Comparison of ENCODE assay signal across 9 cellular contexts in genomic region chr3:36911990-36912804, GRCh38. TPM values are rescaled to one million over a fixed set of nuclear protein-coding genes. Genes with fewer than 3 reads are reported as not detected.
DNase-seq lines count a peak whose midpoint lies in the region; ATAC-seq and TF ChIP-seq lines count a peak whose summit lies in the region.
"Had no signal": no experiment of that assay in that cellular context is flagged by ENCODE, and none has a peak within 500 bp of the region (broad histone marks: within the 10 kb centered on the region; RNA-seq: fewer than 3 reads in every experiment).

No MANE protein-coding gene starts in this region.

- no peaks in the 10 kb centered on the region for H4K20me1 ChIP-seq in KMS-11 (ENCODE audit: insufficient read depth)
- no peaks in the 10 kb centered on the region for H4K20me1 ChIP-seq in neural progenitor cell (ENCODE audit: low read depth)

- H3K4me2 ChIP-seq in KMS-11 (peak overlapping the region; percentile 63), neural progenitor cell (no peak overlapping the region)

- peak; percentile 91 for ATAC-seq in GM21737 (IDR thresholded peaks at IDR 0.05; ENCODE audit: unreplicated experiment)
- peak; percentile 91 to 92 for ATAC-seq in activated T-cell treated with anti-CD3 and anti-CD28 coated beads, Interleukin-2, amount 50 U/mL, for 4 hours

- intact Hi-C loops in posterior cingulate gyrus (cut with DNase I), result no loop called here

- H2AFZ ChIP-seq in KMS-11 (ENCODE audit: low read depth), result no peak overlapping the region
- no peak overlapping the region for H2AFZ ChIP-seq in neural progenitor cell (replicated peaks)

- no peaks in the 10 kb centered on the region for H3K9me3 Mint-ChIP-seq in activated T-cell treated with anti-CD3 and anti-CD28 coated beads, Interleukin-2, amount 50 U/mL, for 4 hours
- H3K9me3 Mint-ChIP-seq in neural progenitor cell, result no peaks in the 10 kb centered on the region

- peak overlapping the region; percentile 42 for H3K4me3 Mint-ChIP-seq in activated T-cell treated with anti-CD3 and anti-CD28 coated beads, Interleukin-2, amount 50 U/mL, for 4 hours
- no peak overlapping the region for H3K4me3 Mint-ChIP-seq in neural progenitor cell

- no peaks in the 10 kb centered on the region for H3K9me3 ChIP-seq in neural progenitor cell (ENCODE audit: low read depth)

- peaks cover 43% of the 10 kb centered on the region for H3K4me1 Mint-ChIP-seq in activated T-cell treated with anti-CD3 and anti-CD28 coated beads, Interleukin-2, amount 50 U/mL, for 4 hours (ENCODE audit: low read depth)
- no peaks in the 10 kb centered on the region for H3K4me1 Mint-ChIP-seq in neural progenitor cell

- no peak overlapping the region for H3K27ac Mint-ChIP-seq in neural progenitor cell

- no peaks in the 10 kb centered on the region for H3K79me2 ChIP-seq in KMS-11 (ENCODE audit: insufficient read depth, low read depth)
- H3K79me2 ChIP-seq in neural progenitor cell (ENCODE audit: low read depth), result no peaks in the 10 kb centered on the region

- no peaks in the 10 kb centered on the region for H3K36me3 Mint-ChIP-seq in activated T-cell treated with anti-CD3 and anti-CD28 coated beads, Interleukin-2, amount 50 U/mL, for 4 hours (ENCODE audit: insufficient read depth)
- no peaks in the 10 kb centered on the region for H3K36me3 Mint-ChIP-seq in neural progenitor cell

- H3K36me3 ChIP-seq in KMS-11 (ENCODE audit: insufficient read depth) (no peaks in the 10 kb centered on the region), neural progenitor cell (no peaks in the 10 kb centered on the region)
- H3K36me3 ChIP-seq: cardiac muscle cell had no signal

- H3K4me3 ChIP-seq in KMS-11 (IDR thresholded peaks at IDR 0.05; ENCODE audit: insufficient read depth, low read depth, low read length) (no peak overlapping the region), neural progenitor cell (no peak overlapping the region)
- H3K4me3 ChIP-seq: cardiac muscle cell had no signal

- H3K9ac ChIP-seq in KMS-11 (peak overlapping the region; percentile 39; the same call in 1 of the 2 replicates), neural progenitor cell (no peak overlapping the region)

- H3F3A ChIP-seq in neural progenitor cell (ENCODE audit: low read depth), result no peaks in the 10 kb centered on the region

- H3K4me1 ChIP-seq in KMS-11 (ENCODE audit: low read depth, poor library complexity, severe bottlenecking), result peaks cover 51% of the 10 kb centered on the region
- no peaks in the 10 kb centered on the region for H3K4me1 ChIP-seq in neural progenitor cell

- DNase-seq in NK-92 treated with Interleukin-12 subunit alpha and Interleukin-12 subunit beta, amount 100 ng/mL, for 24 hours (lab: John Stamatoyannopoulos, UW), result peak; percentile 18
- DNase-seq in NK-92 (lab: John Stamatoyannopoulos, UW; ENCODE audit: unreplicated experiment) (no peak), hepatic stellate cell (ENCODE audit: low spot score) (peak; percentile 24), posterior cingulate gyrus (no peak), neural progenitor cell (ENCODE audit: low spot score) (no peak)
- DNase-seq in activated T-cell treated with anti-CD3 and anti-CD28 coated beads, Interleukin-2, amount 50 U/mL, for 4 hours, result no peak

- H3K27me3 Mint-ChIP-seq in activated T-cell treated with anti-CD3 and anti-CD28 coated beads, Interleukin-2, amount 50 U/mL, for 4 hours (ENCODE audit: low read depth), result no peaks in the 10 kb centered on the region
- H3K27me3 Mint-ChIP-seq in neural progenitor cell (ENCODE audit: insufficient read depth, low read depth), result no peaks in the 10 kb centered on the region

- H3K27ac ChIP-seq in KMS-11 (peak overlapping the region; percentile 86), neural progenitor cell (no peak overlapping the region)
- H3K27ac ChIP-seq: cardiac muscle cell had no signal

- no peak for TF ChIP-seq CTCF in KMS-11 (conservative IDR thresholded peaks at IDR 0.05; ENCODE audit: low read depth, low read length)
- no peak for TF ChIP-seq CTCF in neural progenitor cell (IDR thresholded peaks at IDR 0.05)

- H3K27me3 ChIP-seq in KMS-11 (ENCODE audit: insufficient read depth, low read depth) (no peaks in the 10 kb centered on the region), neural progenitor cell (no peaks in the 10 kb centered on the region)
- H3K27me3 ChIP-seq: cardiac muscle cell had no signal

RNA-seq across cellular contexts. Expression of gene TRANK1, which starts 32.7 kb away (rescaled TPM):
- total RNA-seq in activated T-cell treated with anti-CD3 and anti-CD28 coated beads, Interleukin-2, amount 50 U/mL, for 4 hours, result 1 to 10 TPM; 2.2 to 3.8 (median 2.7) TPM
- total RNA-seq in neural progenitor cell (ENCODE audit: low replicate concordance), result 10.5 and 12.1 TPM in 2 replicates

Comparison
In these comparisons a context has a peak if more than half of its experiments do, and no peak if none do; other contexts are left out.
1. DNase-seq: peak in NK-92 treated with Interleukin-12 subunit alpha and Interleukin-12 subunit beta, amount 100 ng/mL, for 24 hours (single experiment) and hepatic stellate cell (single experiment); none in NK-92 (single experiment), activated T-cell treated with anti-CD3 and anti-CD28 coated beads, Interleukin-2, amount 50 U/mL, for 4 hours (single experiment), posterior cingulate gyrus (0 of 10) and neural progenitor cell (single experiment).